ENCODE assay signal across 12 cellular contexts in the genomic region with DNA sequence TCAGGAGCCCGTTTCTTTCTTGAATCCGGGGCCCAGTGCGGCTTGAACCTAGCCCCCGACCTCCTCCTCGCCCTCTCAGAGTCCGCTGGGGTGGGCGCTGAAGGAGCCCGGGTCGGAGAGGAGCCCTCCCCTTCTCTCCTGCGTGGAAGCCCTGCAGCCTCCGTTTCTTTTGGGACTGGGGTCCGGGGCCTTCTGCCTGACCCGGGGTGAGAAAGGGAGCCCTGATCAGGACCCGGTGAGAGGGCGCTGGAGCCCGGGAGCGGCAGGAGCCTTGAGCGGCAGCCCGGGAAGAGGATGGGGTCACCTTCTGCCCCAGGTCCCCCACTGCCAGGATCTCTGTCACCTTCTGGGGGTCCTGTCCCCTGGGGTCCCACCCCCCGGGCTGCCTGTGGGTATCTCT.
DNase-seq lines count a peak whose midpoint lies in the region; ATAC-seq and TF ChIP-seq lines count a peak whose summit lies in the region.
"Had no signal": no experiment of that assay in that cellular context is flagged by ENCODE, and none has a peak within 500 bp of the region (broad histone marks: within the 10 kb centered on the region; RNA-seq: fewer than 3 reads in every experiment).

No MANE protein-coding gene starts in this region.

- H3K4me3 Mint-ChIP-seq in activated CD4-positive, alpha-beta T cell treated with anti-CD3 and anti-CD28 coated beads, Interleukin-2, amount 10 ng/mL, durations not matched to agents 7 days and 5 days, result no peak overlapping the region

- CTCF ChIA-PET in AG04449 (lab: Yijun Ruan, JAX), result no interaction called here
- CTCF ChIA-PET in activated CD4-positive, alpha-beta T cell treated with anti-CD3 and anti-CD28 coated beads, Interleukin-2, amount 10 ng/mL, durations not matched to agents 7 days and 5 days (lab: Charles Lee), result no interaction called here

- no peaks in the 10 kb centered on the region for H3K36me3 Mint-ChIP-seq in activated CD4-positive, alpha-beta T cell treated with anti-CD3 and anti-CD28 coated beads, Interleukin-2, amount 10 ng/mL, durations not matched to agents 7 days and 5 days (ENCODE audit: low read depth)

- no peak for TF ChIP-seq CTCF in AG04449 (IDR thresholded peaks at IDR 0.05; ENCODE audit: insufficient read depth, low read length, missing control alignments)
- no peak for TF ChIP-seq CTCF in LNCaP clone FGC (IDR thresholded peaks at IDR 0.05; ENCODE audit: control insufficient read depth, extremely low read depth, insufficient read depth)
- TF ChIP-seq CTCF in epithelial cell of esophagus (IDR thresholded peaks at IDR 0.05; ENCODE audit: insufficient read depth, low read depth, low read length, missing control alignments), result no peak

- no peak overlapping the region for H3K27ac ChIP-seq in rectal smooth muscle tissue (ENCODE audit: low read depth, low read length)
- H3K27ac ChIP-seq: pancreas had no signal

- POLR2A ChIA-PET in AG04449 (lab: Yijun Ruan, JAX), result no interaction called here
- POLR2A ChIA-PET in activated CD4-positive, alpha-beta T cell treated with anti-CD3 and anti-CD28 coated beads, Interleukin-2, amount 10 ng/mL, durations not matched to agents 7 days and 5 days (lab: Charles Lee), result no interaction called here

- no peak for ATAC-seq in GM21717 (IDR thresholded peaks at IDR 0.05; ENCODE audit: unreplicated experiment)

- H3K36me3 ChIP-seq in rectal smooth muscle tissue (ENCODE audit: control insufficient read depth, insufficient read depth, low read length), result no peaks in the 10 kb centered on the region
- H3K36me3 ChIP-seq: pancreas had no signal

- no peak overlapping the region for H3K9ac ChIP-seq in rectal smooth muscle tissue (ENCODE audit: low read length)

- H3K4me1 Mint-ChIP-seq in activated CD4-positive, alpha-beta T cell treated with anti-CD3 and anti-CD28 coated beads, Interleukin-2, amount 10 ng/mL, durations not matched to agents 7 days and 5 days, result peaks cover 6% of the 10 kb centered on the region

- H3K27ac Mint-ChIP-seq in activated CD4-positive, alpha-beta T cell treated with anti-CD3 and anti-CD28 coated beads, Interleukin-2, amount 10 ng/mL, durations not matched to agents 7 days and 5 days, result no peak overlapping the region

- peaks cover 28% of the 10 kb centered on the region for H3K27me3 Mint-ChIP-seq in activated CD4-positive, alpha-beta T cell treated with anti-CD3 and anti-CD28 coated beads, Interleukin-2, amount 10 ng/mL, durations not matched to agents 7 days and 5 days

- H3K4me3 ChIP-seq in AG04449 (ENCODE audit: low read depth, low read length), result peak overlapping the region; percentile 46
- H3K4me3 ChIP-seq in LNCaP clone FGC (ENCODE audit: low read depth, low read length), result peak overlapping the region; percentile 90
- H3K4me3 ChIP-seq in epithelial cell of esophagus (ENCODE audit: low read length), result peak overlapping the region; percentile 5
- H3K4me3 ChIP-seq in rectal smooth muscle tissue (ENCODE audit: low read length), result peak overlapping the region; percentile 42

- DNase-seq in AG04449 (ENCODE audit: low read depth, low spot score), result no peak
- DNase-seq in LNCaP clone FGC (ENCODE audit: low read depth), result no peak
- DNase-seq in epithelial cell of esophagus (ENCODE audit: low read depth), result no peak
- no peak for DNase-seq in kidney tubule cell (ENCODE audit: low spot score)
- no peak for DNase-seq in activated CD4-positive, alpha-beta T cell treated with anti-CD3 and anti-CD28 coated beads, Interleukin-2, amount 10 ng/mL, durations not matched to agents 7 days and 5 days
- DNase-seq in cerebellar nuclear complex (lab: John Stamatoyannopoulos, UW), result no peak
- DNase-seq: activated CD4-positive, alpha-beta T cell treated with anti-CD3 and anti-CD28 coated beads, Interleukin-2, amount 50 U/mL, for 1 hour; activated naive CD4-positive, alpha-beta T cell; mesendoderm had no signal

- H3K9me3 Mint-ChIP-seq in activated CD4-positive, alpha-beta T cell treated with anti-CD3 and anti-CD28 coated beads, Interleukin-2, amount 10 ng/mL, durations not matched to agents 7 days and 5 days, result peaks cover 4% of the 10 kb centered on the region

- H3K27me3 ChIP-seq in rectal smooth muscle tissue (ENCODE audit: control insufficient read depth, insufficient read depth, low read length), result no peaks in the 10 kb centered on the region
- H3K27me3 ChIP-seq: pancreas had no signal

- H3K4me1 ChIP-seq in rectal smooth muscle tissue (ENCODE audit: control insufficient read depth, insufficient read depth, low read length), result no peaks in the 10 kb centered on the region
- H3K4me1 ChIP-seq: pancreas had no signal

Comparison
In these comparisons a context has a peak if more than half of its experiments do, and no peak if none do; other contexts are left out.
1. H3K4me3 ChIP-seq: peak in every context shown above with its lines; median percentile 90 in LNCaP clone FGC; 46 in AG04449; 42 in rectal smooth muscle tissue; 5 in epithelial cell of esophagus.